9 cellular contexts compared by ENCODE assay signal in genomic region chr1:51048021-51048420, GRCh38. TPM values are rescaled to one million over a fixed set of nuclear protein-coding genes. Genes with fewer than 3 reads are reported as not detected.
"Had no signal": no experiment of that assay in that cellular context is flagged by ENCODE, and none has a peak within 500 bp of the region (broad histone marks: within the 10 kb centered on the region; RNA-seq: fewer than 3 reads in every experiment).

No MANE protein-coding gene starts in this region.

- H3K4me1 Mint-ChIP-seq: GM23338, H9 had no signal

- ATAC-seq: GM23338 had no signal

- H3K4me3 ChIP-seq: GM23338 had no signal

- FAIRE-seq: H1, H54, HTR-8/SVneo had no signal

- H3K4me3 Mint-ChIP-seq: GM23338, H9 had no signal

- H3K4me2 ChIP-seq: GM23338 had no signal

- H2AFZ ChIP-seq: GM23338 had no signal

- H3K27ac Mint-ChIP-seq: GM23338, H9 had no signal

- DNase-seq: H9, HCEC 1CT, IMR-90, KBM-7 had no signal

RNA-seq across cellular contexts. Expression of gene C1orf185, which starts 54.0 kb away (rescaled TPM):
- total RNA-seq: GM23338, H1, H9, HT-29, IMR-90 had no signal
- polyA plus RNA-seq: GM23338, H1, IMR-90 had no signal
